In genomic region chr4:98828801-98829200, GRCh38 we compare ENCODE assay signal across 8 cellular contexts.
A peak's percentile ranks its signal among the peaks of the same experiment; 100 is the strongest.
DNase-seq lines count a peak whose midpoint lies in the region; ATAC-seq and TF ChIP-seq lines count a peak whose summit lies in the region.

No MANE protein-coding gene starts in this region.

- H3K4me3 ChIP-seq in CD4-positive, alpha-beta memory T cell (ENCODE audit: low read length in 2 of 2): no peak overlapping the region
- H3K4me3 ChIP-seq in Karpas-422 (ENCODE audit: low read length): no peak overlapping the region
- H3K4me3 ChIP-seq in coronary artery: no peak overlapping the region

- H3K27me3 ChIP-seq in CD4-positive, alpha-beta memory T cell (ENCODE audit: insufficient read depth, low read length): no peaks in the 10 kb centered on the region
- no peaks in the 10 kb centered on the region for H3K27me3 ChIP-seq in Karpas-422 (ENCODE audit: low read length)

- POLR2A ChIA-PET in CD4-positive, alpha-beta memory T cell (lab: Charles Lee; ENCODE audit: partially characterized antibody): no interaction called here
- POLR2A ChIA-PET in activated CD8-positive, alpha-beta T cell treated with anti-CD3 and anti-CD28 coated beads for 36 hours (lab: Charles Lee): no interaction called here

- no peaks in the 10 kb centered on the region for H3K27me3 Mint-ChIP-seq in CD4-positive, alpha-beta memory T cell
- peaks cover 3% of the 10 kb centered on the region for H3K27me3 Mint-ChIP-seq in activated CD8-positive, alpha-beta T cell treated with anti-CD3 and anti-CD28 coated beads for 36 hours

- no peaks in the 10 kb centered on the region for H3K4me1 ChIP-seq in CD4-positive, alpha-beta memory T cell (ENCODE audit: insufficient read depth, low read length)
- no peaks in the 10 kb centered on the region for H3K4me1 ChIP-seq in Karpas-422 (ENCODE audit: low read length)

- H3K9me3 Mint-ChIP-seq in CD4-positive, alpha-beta memory T cell: no peaks in the 10 kb centered on the region
- H3K9me3 Mint-ChIP-seq in activated CD8-positive, alpha-beta T cell treated with anti-CD3 and anti-CD28 coated beads for 36 hours: no peaks in the 10 kb centered on the region

- intact Hi-C loops in CD4-positive, alpha-beta memory T cell (cut with micrococcal nuclease): loop anchor here (5.0 to 10.0 kb wide), 2 partner anchors 174 to 676 kb away; partner anchors contain the start of gene TSPAN5
- intact Hi-C loops in activated CD8-positive, alpha-beta T cell treated with anti-CD3 and anti-CD28 coated beads for 36 hours (cut with micrococcal nuclease): no loop called here

- H3K27ac Mint-ChIP-seq in CD4-positive, alpha-beta memory T cell: no peak overlapping the region
- no peak overlapping the region for H3K27ac Mint-ChIP-seq in activated CD8-positive, alpha-beta T cell treated with anti-CD3 and anti-CD28 coated beads for 36 hours

- CTCF ChIA-PET in CD4-positive, alpha-beta memory T cell (lab: Charles Lee; ENCODE audit: partially characterized antibody): interaction anchor here (2.2 kb wide), 1 partner anchor 361 kb away, joined by 8 read pairs; no protein-coding TSS in a partner anchor
- CTCF ChIA-PET in activated CD8-positive, alpha-beta T cell treated with anti-CD3 and anti-CD28 coated beads for 36 hours (lab: Charles Lee): interaction anchor here (0.6 kb wide), 1 partner anchor 606 kb away, joined by 3 read pairs; no protein-coding TSS in a partner anchor

- H3K9me2 ChIP-seq in Karpas-422 (replicated peaks; ENCODE audit: insufficient read depth, low read length): no peaks in the 10 kb centered on the region

- H3K9ac ChIP-seq in Karpas-422 (ENCODE audit: low read length): no peak overlapping the region

- no peak for ATAC-seq in activated CD8-positive, alpha-beta T cell treated with anti-CD3 and anti-CD28 coated beads for 36 hours

- no peak overlapping the region for H2AFZ ChIP-seq in Karpas-422 (ENCODE audit: low read length)

- H3K4me3 Mint-ChIP-seq in CD4-positive, alpha-beta memory T cell: no peak overlapping the region
- H3K4me3 Mint-ChIP-seq in activated CD8-positive, alpha-beta T cell treated with anti-CD3 and anti-CD28 coated beads for 36 hours: no peak overlapping the region

- H3K4me2 ChIP-seq in Karpas-422 (ENCODE audit: low read depth, low read length, poor library complexity, severe bottlenecking): no peak overlapping the region

- H3K4me1 Mint-ChIP-seq in CD4-positive, alpha-beta memory T cell: peaks cover 0 to 3% (median 0%) of the 10 kb centered on the region in 4 donors
- peaks cover 5% of the 10 kb centered on the region for H3K4me1 Mint-ChIP-seq in activated CD8-positive, alpha-beta T cell treated with anti-CD3 and anti-CD28 coated beads for 36 hours (ENCODE audit: low read depth)

- no peaks in the 10 kb centered on the region for H3K79me2 ChIP-seq in Karpas-422 (ENCODE audit: low read length)

- no peaks in the 10 kb centered on the region for H3K36me3 Mint-ChIP-seq in CD4-positive, alpha-beta memory T cell
- no peaks in the 10 kb centered on the region for H3K36me3 Mint-ChIP-seq in activated CD8-positive, alpha-beta T cell treated with anti-CD3 and anti-CD28 coated beads for 36 hours (ENCODE audit: low read depth)

- H3K9me3 ChIP-seq in CD4-positive, alpha-beta memory T cell (ENCODE audit: control insufficient read depth in 1 of 2, low read length in 2 of 2): no peaks in the 10 kb centered on the region
- H3K9me3 ChIP-seq in Karpas-422 (ENCODE audit: low read length): no peaks in the 10 kb centered on the region

- H3K27ac ChIP-seq in CD4-positive, alpha-beta memory T cell (ENCODE audit: low read depth, low read length): no peak overlapping the region
- no peak overlapping the region for H3K27ac ChIP-seq in Karpas-422 (ENCODE audit: low read length)
- H3K27ac ChIP-seq in coronary artery: no peak overlapping the region

- no peaks in the 10 kb centered on the region for H4K20me1 ChIP-seq in Karpas-422 (ENCODE audit: insufficient read depth, low read depth, low read length)

- peak in 4 of 5 donors; percentile 6 to 27 (median 22) for DNase-seq in CD4-positive, alpha-beta memory T cell
- DNase-seq in Karpas-422 (peak; percentile 68), iris pigment epithelial cell (ENCODE audit: low read depth) (peak; percentile 5), pons (ENCODE audit: low spot score) (no peak), coronary artery (ENCODE audit: low spot score) (no peak), hippocampal formation (lab: John Stamatoyannopoulos, UW) (no peak), NCI-H2107 (lab: John Stamatoyannopoulos, UW) (no peak)
- DNase-seq in activated CD8-positive, alpha-beta T cell treated with anti-CD3 and anti-CD28 coated beads for 36 hours: peak; percentile 44

- H3K36me3 ChIP-seq in CD4-positive, alpha-beta memory T cell (ENCODE audit: insufficient read depth, low read length): no peaks in the 10 kb centered on the region
- no peaks in the 10 kb centered on the region for H3K36me3 ChIP-seq in Karpas-422 (ENCODE audit: insufficient read depth, low read length)

- peak; percentile 47 for TF ChIP-seq CTCF in activated CD8-positive, alpha-beta T cell treated with anti-CD3 and anti-CD28 coated beads for 36 hours (IDR thresholded peaks at IDR 0.05)
- no peak for TF ChIP-seq CTCF in coronary artery (IDR thresholded peaks at IDR 0.05)

Comparison
In these comparisons a context has a peak if more than half of its experiments do, and no peak if none do; other contexts are left out.
1. DNase-seq: peak in CD4-positive, alpha-beta memory T cell (4 of 5), Karpas-422 (single experiment), activated CD8-positive, alpha-beta T cell treated with anti-CD3 and anti-CD28 coated beads for 36 hours (single experiment) and iris pigment epithelial cell (single experiment); none in pons (single experiment), coronary artery (single experiment), hippocampal formation (0 of 2) and NCI-H2107 (single experiment).